8 cellular contexts compared by ENCODE assay signal in genomic region chr21:33894736-33895288, GRCh38. TPM values are rescaled to one million over a fixed set of nuclear protein-coding genes. Genes with fewer than 3 reads are reported as not detected.
DNase-seq lines count a peak whose midpoint lies in the region; ATAC-seq and TF ChIP-seq lines count a peak whose summit lies in the region.

No MANE protein-coding gene starts in this region.

- ATAC-seq in naive thymus-derived CD8-positive, alpha-beta T cell: peak; percentile 100
- ATAC-seq in HG03520 (IDR thresholded peaks at IDR 0.05; ENCODE audit: unreplicated experiment): no peak

- peak overlapping the region; percentile 42 for H3K27ac Mint-ChIP-seq in activated T-cell treated with anti-CD3 and anti-CD28 coated beads, Interleukin-2, amount 50 U/mL, for 24 hours
- peak overlapping the region; percentile 45 to 92 (median 82) for H3K27ac Mint-ChIP-seq in naive thymus-derived CD8-positive, alpha-beta T cell

- POLR2A ChIA-PET in naive thymus-derived CD8-positive, alpha-beta T cell (lab: Charles Lee): interaction anchor here (1.5 kb wide), 1 partner anchor 289 kb away, joined by 3 read pairs; no protein-coding TSS in a partner anchor

- H3K9me3 ChIP-seq in fibroblast of lung (ENCODE audit: control insufficient read depth, insufficient read depth, low read depth, low read length): no peaks in the 10 kb centered on the region

- peak overlapping the region; percentile 51 for H3K4me3 Mint-ChIP-seq in activated T-cell treated with anti-CD3 and anti-CD28 coated beads, Interleukin-2, amount 50 U/mL, for 24 hours
- peak overlapping the region; percentile 73 to 92 (median 84) for H3K4me3 Mint-ChIP-seq in naive thymus-derived CD8-positive, alpha-beta T cell

- peak overlapping the region; percentile 34 to 48 (median 40) for H3K4me3 ChIP-seq in fibroblast of lung (replicated peaks in 1 of 4; ENCODE audit: control extremely low read depth in 1 of 4, insufficient read depth in 1 of 4, low read depth in 3 of 4, low read length in 4 of 4)

- no peaks in the 10 kb centered on the region for H4K20me1 ChIP-seq in fibroblast of lung (ENCODE audit: control insufficient read depth, extremely low read depth, insufficient read depth, low read length)

- peak overlapping the region; percentile 79 for H3K4me2 ChIP-seq in fibroblast of lung (ENCODE audit: extremely low read depth, insufficient read depth, low read length)

- H3K4me1 Mint-ChIP-seq in activated T-cell treated with anti-CD3 and anti-CD28 coated beads, Interleukin-2, amount 50 U/mL, for 24 hours (ENCODE audit: low read depth): peaks cover 15% of the 10 kb centered on the region
- H3K4me1 Mint-ChIP-seq in naive thymus-derived CD8-positive, alpha-beta T cell: peaks cover 9 to 18% (median 14%) of the 10 kb centered on the region in 4 donors

- no peaks in the 10 kb centered on the region for H3K9me3 Mint-ChIP-seq in activated T-cell treated with anti-CD3 and anti-CD28 coated beads, Interleukin-2, amount 50 U/mL, for 24 hours
- no peaks in the 10 kb centered on the region for H3K9me3 Mint-ChIP-seq in naive thymus-derived CD8-positive, alpha-beta T cell

- H3K36me3 Mint-ChIP-seq in activated T-cell treated with anti-CD3 and anti-CD28 coated beads, Interleukin-2, amount 50 U/mL, for 24 hours (ENCODE audit: low read depth): peaks cover 3% of the 10 kb centered on the region
- peaks cover 0 to 3% (median 0%) of the 10 kb centered on the region in 3 donors for H3K36me3 Mint-ChIP-seq in naive thymus-derived CD8-positive, alpha-beta T cell

- H3K27ac ChIP-seq in fibroblast of lung (ENCODE audit: insufficient read depth, low read length): no peak overlapping the region

- peak overlapping the region; percentile 84 for H2AFZ ChIP-seq in fibroblast of lung (ENCODE audit: low read length)

- no peak overlapping the region for H3K9ac ChIP-seq in fibroblast of lung (ENCODE audit: insufficient read depth, low read length)

- peak; percentile 89 to 92 for TF ChIP-seq CTCF in fibroblast of lung (conservative IDR thresholded peaks at IDR 0.05 in 1 of 2, IDR thresholded peaks at IDR 0.05 in 1 of 2; ENCODE audit: low read depth in 1 of 2, low read length in 2 of 2)

- peaks cover 6% of the 10 kb centered on the region for H3K4me1 ChIP-seq in fibroblast of lung (ENCODE audit: control insufficient read depth, extremely low read depth, insufficient read depth, low read length)

- no peaks in the 10 kb centered on the region for H3K36me3 ChIP-seq in fibroblast of lung (ENCODE audit: control insufficient read depth, insufficient read depth, low read length)

- no peaks in the 10 kb centered on the region for H3K27me3 ChIP-seq in fibroblast of lung (ENCODE audit: control insufficient read depth, insufficient read depth, low read length)

- H3K27me3 Mint-ChIP-seq in activated T-cell treated with anti-CD3 and anti-CD28 coated beads, Interleukin-2, amount 50 U/mL, for 24 hours: no peaks in the 10 kb centered on the region
- H3K27me3 Mint-ChIP-seq in naive thymus-derived CD8-positive, alpha-beta T cell: peaks cover 0 to 6% (median 0%) of the 10 kb centered on the region in 5 donors

- H3K79me2 ChIP-seq in fibroblast of lung (ENCODE audit: control insufficient read depth, insufficient read depth, low read length): no peaks in the 10 kb centered on the region

- peak; percentile 27 for DNase-seq in COLO829 (ENCODE audit: low spot score)
- peak in 60 of 76 experiments; percentile 8 to 78 (median 54) for DNase-seq in HUDEP-2 (lab: John Stamatoyannopoulos, UW; ENCODE audit: unreplicated experiment in 76 of 76)
- DNase-seq in OCI-M2 (lab: John Stamatoyannopoulos, UW; ENCODE audit: unreplicated experiment): peak; percentile 76
- peak; percentile 74 for DNase-seq in activated T-cell treated with anti-CD3 and anti-CD28 coated beads, Interleukin-2, amount 50 U/mL, for 24 hours
- DNase-seq in fibroblast of lung (ENCODE audit: low read depth in 2 of 2): peak; percentile 87 to 89
- peak; percentile 53 to 85 (median 67) for DNase-seq in naive thymus-derived CD8-positive, alpha-beta T cell
- DNase-seq in stimulated activated CD8-positive, alpha-beta memory T cell treated with anti-CD3 and anti-CD28 coated beads, Interleukin-7, amount 100 ng/mL, for 4 hours (ENCODE audit: low read depth in 2 of 2): peak; percentile 46 to 60

RNA-seq across cellular contexts. Expression of gene ATP5PO, which starts 20.8 kb away (rescaled TPM):
- 152 and 154 TPM in 2 replicates for total RNA-seq in fibroblast of lung
- polyA plus RNA-seq in fibroblast of lung: 259 and 277 TPM in 2 replicates
- 229 and 268 TPM in 2 replicates for polyA plus RNA-seq in fibroblast of lung (2012)
- 47.5 and 52.2 TPM in 2 replicates for polyA minus RNA-seq in fibroblast of lung (ENCODE audit: low replicate concordance)
- total RNA-seq in naive thymus-derived CD8-positive, alpha-beta T cell: 100 to 1,000 TPM; 139 to 151 TPM
- 100 to 1,000 TPM; 367 to 461 (median 455) TPM for polyA plus RNA-seq in naive thymus-derived CD8-positive, alpha-beta T cell

Comparison
In these comparisons a context has a peak if more than half of its experiments do, and no peak if none do; other contexts are left out.
1. DNase-seq: peak in every context shown above with its lines; median percentile 88 in fibroblast of lung; 76 in OCI-M2; 74 in activated T-cell treated with anti-CD3 and anti-CD28 coated beads, Interleukin-2, amount 50 U/mL, for 24 hours; 67 in naive thymus-derived CD8-positive, alpha-beta T cell; 54 in HUDEP-2; 53 in stimulated activated CD8-positive, alpha-beta memory T cell treated with anti-CD3 and anti-CD28 coated beads, Interleukin-7, amount 100 ng/mL, for 4 hours; 27 in COLO829.